Comparison of ENCODE assay signal across 33 cellular contexts in the genomic region with DNA sequence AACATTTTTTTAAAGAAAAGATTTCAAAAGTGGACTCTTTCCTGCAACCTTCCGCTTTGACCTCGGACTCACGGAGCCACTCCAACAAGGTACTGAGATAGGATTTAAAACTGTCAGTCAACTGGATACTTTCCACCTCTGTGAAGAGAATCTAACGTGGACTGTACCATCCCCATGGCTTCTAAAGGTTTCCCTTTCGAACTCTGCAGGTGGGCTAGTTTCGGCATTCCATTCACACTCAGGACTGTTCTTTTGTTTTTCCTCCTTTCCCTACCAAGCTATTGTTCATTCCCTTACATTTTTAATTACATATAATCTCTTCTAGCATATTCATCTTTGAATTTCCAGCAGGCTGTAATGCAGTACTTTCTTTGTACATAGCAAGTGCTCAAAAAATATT.
"Had no signal": no experiment of that assay in that cellular context is flagged by ENCODE, and none has a peak within 500 bp of the region (broad histone marks: within the 10 kb centered on the region; RNA-seq: fewer than 3 reads in every experiment).

No MANE protein-coding gene starts in this region.

- H3K27me3 Mint-ChIP-seq: activated CD4-positive, alpha-beta memory T cell treated with anti-CD3 and anti-CD28 coated beads for 36 hours; activated T-helper 17 cell treated with anti-CD3 and anti-CD28 coated beads, Interleukin-2, amount 50 U/mL, for 72 hours; dendritic cell treated with granulocyte-macrophage colony-stimulating factor and Interleukin-4, amounts not matched to agents 40 ng/mL and 50 ng/mL, for 4 days; naive B cell had no signal

- H3K27ac ChIP-seq: breast epithelium, epithelial cell of prostate, esophagus squamous epithelium, pancreas, prostate gland, tibial nerve, VCaP had no signal

- ATAC-seq: activated CD4-positive, CD25-positive, alpha-beta regulatory T cell treated with anti-CD3 and anti-CD28 coated beads, Interleukin-2, amount 50 U/mL, for 24 hours; activated naive CD8-positive, alpha-beta T cell treated with anti-CD3 and anti-CD28 coated beads, Interleukin-2, amount 50 U/mL, for 24 hours; activated T-cell treated with anti-CD3 and anti-CD28 coated beads, Interleukin-2, amount 50 U/mL, for 4 hours; activated T-helper 17 cell treated with anti-CD3 and anti-CD28 coated beads, Interleukin-2, amount 50 U/mL, for 72 hours; left colon; pancreas; sciatic nerve had no signal

- H3K27me3 ChIP-seq: breast epithelium, esophagus squamous epithelium, pancreas, tibial nerve had no signal

- H3K9me3 Mint-ChIP-seq: activated CD4-positive, alpha-beta memory T cell treated with anti-CD3 and anti-CD28 coated beads for 36 hours; activated naive CD8-positive, alpha-beta T cell treated with anti-CD3 and anti-CD28 coated beads, Interleukin-2, amount 50 U/mL, for 24 hours; activated T-cell treated with anti-CD3 and anti-CD28 coated beads, Interleukin-2, amount 50 U/mL, for 4 hours; activated T-helper 17 cell treated with anti-CD3 and anti-CD28 coated beads, Interleukin-2, amount 50 U/mL, for 72 hours; dendritic cell treated with granulocyte-macrophage colony-stimulating factor and Interleukin-4, amounts not matched to agents 40 ng/mL and 50 ng/mL, for 4 days; immature natural killer cell; mesothelial cell of epicardium had no signal

- H3K4me1 ChIP-seq: breast epithelium, pancreas, prostate gland had no signal

- H3K36me3 Mint-ChIP-seq: activated CD4-positive, alpha-beta memory T cell treated with anti-CD3 and anti-CD28 coated beads for 36 hours; immature natural killer cell; naive B cell had no signal

- DNase-seq: activated CD4-positive, alpha-beta memory T cell treated with anti-CD3 and anti-CD28 coated beads for 36 hours; activated CD4-positive, alpha-beta T cell treated with anti-CD3 and anti-CD28 coated beads for 48 hours; activated gamma-delta T cell treated with Interleukin-2 at 50 U/mL for 16 hours; activated naive CD4-positive, alpha-beta T cell treated with anti-CD3 and anti-CD28 coated beads, Interleukin-2, amount 50 U/mL, for 16 hours; activated naive CD8-positive, alpha-beta T cell treated with anti-CD3 and anti-CD28 coated beads, Interleukin-2, amount 50 U/mL, for 24 hours; activated T-cell treated with anti-CD3 and anti-CD28 coated beads, Interleukin-2, amount 50 U/mL, for 4 hours; amygdala; central memory CD4-positive, alpha-beta T cell; effector CD4-positive, alpha-beta T cell; esophagus squamous epithelium; foreskin melanocyte; immature natural killer cell; kidney; left colon; mammary epithelial cell; naive B cell; nucleus accumbens; pancreas; retina; small intestine; stimulated activated CD4-positive, alpha-beta T cell treated with anti-CD3 and anti-CD28 coated beads, Interleukin-1b, Interleukin-23, amount 100 ng/mL, for 48 hours; stimulated activated naive CD4-positive, alpha-beta T cell; T-helper 9 cell had no signal

- H3K36me3 ChIP-seq: breast epithelium, esophagus squamous epithelium, pancreas, prostate gland, tibial nerve had no signal

- H3K27ac Mint-ChIP-seq: activated CD4-positive, alpha-beta memory T cell treated with anti-CD3 and anti-CD28 coated beads for 36 hours; activated naive CD8-positive, alpha-beta T cell treated with anti-CD3 and anti-CD28 coated beads, Interleukin-2, amount 50 U/mL, for 24 hours; activated T-helper 17 cell treated with anti-CD3 and anti-CD28 coated beads, Interleukin-2, amount 50 U/mL, for 72 hours; dendritic cell treated with granulocyte-macrophage colony-stimulating factor and Interleukin-4, amounts not matched to agents 40 ng/mL and 50 ng/mL, for 4 days; immature natural killer cell; mesothelial cell of epicardium; naive B cell had no signal

- H3K4me3 Mint-ChIP-seq: activated CD4-positive, alpha-beta memory T cell treated with anti-CD3 and anti-CD28 coated beads for 36 hours; activated naive CD8-positive, alpha-beta T cell treated with anti-CD3 and anti-CD28 coated beads, Interleukin-2, amount 50 U/mL, for 24 hours; activated T-cell treated with anti-CD3 and anti-CD28 coated beads, Interleukin-2, amount 50 U/mL, for 4 hours; activated T-helper 17 cell treated with anti-CD3 and anti-CD28 coated beads, Interleukin-2, amount 50 U/mL, for 72 hours; dendritic cell treated with granulocyte-macrophage colony-stimulating factor and Interleukin-4, amounts not matched to agents 40 ng/mL and 50 ng/mL, for 4 days; immature natural killer cell; mesothelial cell of epicardium; naive B cell had no signal

- H3K4me3 ChIP-seq: breast epithelium, esophagus squamous epithelium, pancreas, prostate gland, tibial nerve had no signal

- H3K4me1 Mint-ChIP-seq: activated naive CD8-positive, alpha-beta T cell treated with anti-CD3 and anti-CD28 coated beads, Interleukin-2, amount 50 U/mL, for 24 hours; activated T-helper 17 cell treated with anti-CD3 and anti-CD28 coated beads, Interleukin-2, amount 50 U/mL, for 72 hours; immature natural killer cell; mesothelial cell of epicardium; naive B cell had no signal

- H3K9me3 ChIP-seq: breast epithelium, esophagus squamous epithelium, pancreas, prostate gland, tibial nerve had no signal
